20 cellular contexts compared by ENCODE assay signal in genomic region chr1:30927448-30927847, GRCh38. TPM values are rescaled to one million over a fixed set of nuclear protein-coding genes. Genes with fewer than 3 reads are reported as not detected.
DNase-seq lines count a peak whose midpoint lies in the region; ATAC-seq, FAIRE-seq and TF ChIP-seq lines count a peak whose summit lies in the region.
"Had no signal": no experiment of that assay in that cellular context is flagged by ENCODE, and none has a peak within 500 bp of the region (broad histone marks: within the 10 kb centered on the region; RNA-seq: fewer than 3 reads in every experiment).

No MANE protein-coding gene starts in this region.

- H2BK15ac ChIP-seq in IMR-90 (ENCODE audit: low read depth, low read length) = no peak overlapping the region

- H3K4ac ChIP-seq in IMR-90 (ENCODE audit: low read depth, low read length) = no peak overlapping the region

- FAIRE-seq in K562 (lab: Jason Lieb, UNC) = no peak
- FAIRE-seq: H54 had no signal

- H3K4me3 Mint-ChIP-seq in type B pancreatic cell = no peak overlapping the region
- H3K4me3 Mint-ChIP-seq: CD14-positive monocyte; CD4-positive, alpha-beta memory T cell; HFFc6 had no signal

- intact Hi-C loops in IMR-90 (cut with micrococcal nuclease) = loop anchor here (1.0 to 5.0 kb wide), 2 partner anchors 145 to 255 kb away; no protein-coding TSS in a partner anchor
- intact Hi-C loops in K562 (cut with micrococcal nuclease) = no loop called here

- H3K9me3 ChIP-seq in SK-N-SH (no peaks in the 10 kb centered on the region), IMR-90 (ENCODE audit: control insufficient read depth, insufficient read depth, low read length) (no peaks in the 10 kb centered on the region), K562 (replicated peaks; ENCODE audit: control insufficient read depth, insufficient read depth, low read depth, low read length) (no peaks in the 10 kb centered on the region), MG63 (no peaks in the 10 kb centered on the region)
- H3K9me3 ChIP-seq: BLaER1 had no signal

- no peak for TF ChIP-seq POLR2A in IMR-90 (IDR thresholded peaks at IDR 0.05; ENCODE audit: low read depth, low read length)
- no peak for TF ChIP-seq POLR2A in K562 (conservative IDR thresholded peaks at IDR 0.05)

- H3K9ac ChIP-seq in SK-N-SH (no peak overlapping the region), IMR-90 (ENCODE audit: low read depth, low read length) (no peak overlapping the region), K562 (ENCODE audit: insufficient read depth in 1 of 2, low read depth in 2 of 2, low read length in 2 of 2) (no peak overlapping the region)
- H3K9ac ChIP-seq: BLaER1, GM23248 had no signal

- H3K4me2 ChIP-seq in SK-N-SH (no peak overlapping the region), IMR-90 (ENCODE audit: low read depth, low read length) (no peak overlapping the region), K562 (ENCODE audit: insufficient read depth, low read length) (no peak overlapping the region)
- H3K4me2 ChIP-seq: BLaER1 had no signal

- H3K4me1 ChIP-seq in SK-N-SH (ENCODE audit: control insufficient read depth in 1 of 2, insufficient read depth in 2 of 2, low read depth in 1 of 2, low read length in 1 of 2) (peaks cover 0 to 8% of the 10 kb centered on the region in 2 experiments; a peak in 1 of 4 replicates), IMR-90 (ENCODE audit: control insufficient read depth, insufficient read depth, low read length) (no peaks in the 10 kb centered on the region; the same call in 1 of the 2 replicates), K562 (replicated peaks in 1 of 2; ENCODE audit: control insufficient read depth in 2 of 2, insufficient read depth in 2 of 2, low read length in 2 of 2) (peaks cover 0 to 3% of the 10 kb centered on the region in 2 experiments; a peak in 2 of 5 replicates)
- H3K4me1 ChIP-seq: BLaER1 had no signal

- dilution Hi-C loops in IMR-90 (cut with HindIII; ENCODE audit: low sequenced_read_pairs, unreplicated experiment) = no loop called here

- H3K9me3 Mint-ChIP-seq in type B pancreatic cell = no peaks in the 10 kb centered on the region
- H3K9me3 Mint-ChIP-seq: CD14-positive monocyte; CD4-positive, alpha-beta memory T cell; HFFc6 had no signal

- no peak overlapping the region for H2BK20ac ChIP-seq in IMR-90 (ENCODE audit: low read depth, low read length)

- no peak overlapping the region for H2BK120ac ChIP-seq in IMR-90 (ENCODE audit: low read depth, low read length)

- BruUV-seq in IMR-90 (replicated peaks; lab: Mats Ljungman, UMichigan) = no TSS peak
- BruUV-seq in K562 (replicated peaks; lab: Mats Ljungman, UMichigan) = no TSS peak

- H3K36me3 Mint-ChIP-seq in type B pancreatic cell = peaks cover 3% of the 10 kb centered on the region

- no peak overlapping the region for H4K91ac ChIP-seq in IMR-90 (ENCODE audit: insufficient read depth, low read depth, low read length)

- no peak overlapping the region for H3K56ac ChIP-seq in IMR-90 (ENCODE audit: extremely low read depth, insufficient read depth, low read length)

- no peak overlapping the region for H2AK9ac ChIP-seq in IMR-90 (replicated peaks; ENCODE audit: low read depth, low read length, poor library complexity)

- H2AFZ ChIP-seq in SK-N-SH (ENCODE audit: low read depth) (0 out of 2 replicates have a peak overlapping the region, but pooled peaks have one; percentile 2), IMR-90 (replicated peaks; ENCODE audit: low read length, poor library complexity) (no peak overlapping the region), K562 (ENCODE audit: low read depth, low read length) (no peak overlapping the region)
- H2AFZ ChIP-seq: GM23248 had no signal

- H3K36me3 ChIP-seq in SK-N-SH (replicated peaks in 1 of 2; ENCODE audit: control insufficient read depth in 1 of 2, insufficient read depth in 2 of 2, low read length in 1 of 2) = peaks cover 19 to 21% of the 10 kb centered on the region in 2 experiments
- peaks cover 8% of the 10 kb centered on the region; the same call in 1 of the 2 replicates for H3K36me3 ChIP-seq in IMR-90 (ENCODE audit: control insufficient read depth, insufficient read depth, low read length)
- peaks cover 14% of the 10 kb centered on the region; the same call in 1 of the 3 replicates for H3K36me3 ChIP-seq in K562 (ENCODE audit: control insufficient read depth, insufficient read depth, low read length)
- H3K36me3 ChIP-seq in MG63 = peaks cover 15% of the 10 kb centered on the region

- no peaks in the 10 kb centered on the region for H3K9me2 ChIP-seq in SK-N-SH

- H3K18ac ChIP-seq in IMR-90 (ENCODE audit: low read depth, low read length) = no peak overlapping the region

- peaks cover 24% of the 10 kb centered on the region for H3F3A ChIP-seq in SK-N-SH (replicated peaks; ENCODE audit: insufficient read depth)

- no peak overlapping the region for H4K5ac ChIP-seq in IMR-90 (ENCODE audit: low read depth, low read length)

- H3K79me2 ChIP-seq in SK-N-SH (ENCODE audit: insufficient read depth) (no peaks in the 10 kb centered on the region), K562 (ENCODE audit: control insufficient read depth, insufficient read depth, low read length) (no peaks in the 10 kb centered on the region)

- H3K23ac ChIP-seq in IMR-90 (ENCODE audit: low read depth, low read length) = no peak overlapping the region

- H3K14ac ChIP-seq in IMR-90 (replicated peaks; ENCODE audit: low read depth, low read length) = no peak overlapping the region

- no peak for TF ChIP-seq CTCF in SK-N-SH (IDR thresholded peaks at IDR 0.05)
- no peak for TF ChIP-seq CTCF in IMR-90 (conservative IDR thresholded peaks at IDR 0.05; ENCODE audit: low read depth, low read length)
- no peak for TF ChIP-seq CTCF in K562 (IDR thresholded peaks at IDR 0.05 in 2 of 3, conservative IDR thresholded peaks at IDR 0.05 in 1 of 3; ENCODE audit: insufficient read depth in 2 of 3, low read depth in 1 of 3, low read length in 3 of 3)
- TF ChIP-seq CTCF in type B pancreatic cell (conservative IDR thresholded peaks at IDR 0.05) = no peak

- no peak overlapping the region for H2BK5ac ChIP-seq in IMR-90 (ENCODE audit: low read depth, low read length, poor library complexity, severe bottlenecking)

- H3K27ac ChIP-seq in SK-N-SH (ENCODE audit: low read depth in 2 of 2, low read length in 1 of 2) = no peak overlapping the region
- no peak overlapping the region for H3K27ac ChIP-seq in IMR-90 (ENCODE audit: insufficient read depth, low read length)
- H3K27ac ChIP-seq in K562 (ENCODE audit: extremely low read depth, low read depth, low read length) = no peak overlapping the region
- H3K27ac ChIP-seq in epithelial cell of prostate = peak overlapping the region; percentile 49
- H3K27ac ChIP-seq: 22Rv1, BLaER1, GM23248, HL-60 had no signal

- ATAC-seq in SK-N-SH treated with all-trans-retinoic acid at 6 μM for 48 hours (no peak), IMR-90 (ENCODE audit: low read depth) (no peak), K562 (no peak)

- in situ Hi-C loops in IMR-90 (cut with MboI; ENCODE audit: low sequenced_read_pairs) (no loop called here), K562 (cut with MboI) (no loop called here)

- no peak for TF ChIP-seq EP300 in SK-N-SH (IDR thresholded peaks at IDR 0.05; ENCODE audit: borderline replicate concordance in 1 of 2, low read depth in 1 of 2, low read length in 1 of 2)
- TF ChIP-seq EP300 in K562 (IDR thresholded peaks at IDR 0.05; ENCODE audit: low read length) = no peak

- H2AK5ac ChIP-seq in IMR-90 (ENCODE audit: low read depth, low read length) = no peak overlapping the region

- WGBS in SK-N-SH (ENCODE audit: low lambda C conversion rate) = 81% methylated on average over 3 of the region's 3 CpGs
- no CpG with 5 or more reads among the region's 3 CpGs for WGBS in IMR-90 (ENCODE audit: extremely low coverage in 2 of 2, insufficient read length in 1 of 2), 2 experiments
- 60% methylated on average over 3 of the region's 3 CpGs for WGBS in K562 (ENCODE audit: insufficient coverage, low coverage, missing lambda C conversion rate)

- no peak overlapping the region for H4K8ac ChIP-seq in IMR-90 (ENCODE audit: low read depth in 2 of 2, low read length in 2 of 2)

- no peaks in the 10 kb centered on the region; a peak in 1 of 4 replicates for H3K79me1 ChIP-seq in IMR-90 (ENCODE audit: low read depth in 1 of 2, low read length in 2 of 2)

- no peaks in the 10 kb centered on the region for H3K27me3 ChIP-seq in SK-N-SH (ENCODE audit: insufficient read depth)
- H3K27me3 ChIP-seq in IMR-90 (ENCODE audit: control insufficient read depth, insufficient read depth, low read length) = no peaks in the 10 kb centered on the region
- no peaks in the 10 kb centered on the region for H3K27me3 ChIP-seq in K562 (ENCODE audit: control insufficient read depth in 2 of 2, insufficient read depth in 2 of 2, low read length in 2 of 2)
- no peaks in the 10 kb centered on the region for H3K27me3 ChIP-seq in MG63
- H3K27me3 ChIP-seq: BLaER1 had no signal

- DNase-seq in SK-N-SH (no peak), IMR-90 (no peak), K562 (ENCODE audit: extremely low read depth in 1 of 4, low spot score in 3 of 4) (no peak), epithelial cell of prostate (ENCODE audit: low read depth, low spot score) (no peak), MG63 (no peak), NCI-H187 treated with DMSO at 0.1 percent for 48 hours (lab: John Stamatoyannopoulos, UW) (no peak), type B pancreatic cell (ENCODE audit: extremely low spot score, unreplicated experiment) (no peak)
- DNase-seq: CD4-positive, alpha-beta memory T cell; DMS153; DMS79; GF-D8; GM23248; HCEC 1CT; HFFc6 had no signal

- peaks cover 27% of the 10 kb centered on the region for H3K4me1 Mint-ChIP-seq in type B pancreatic cell (ENCODE audit: unreplicated experiment)

- H3K9me1 ChIP-seq in IMR-90 (ENCODE audit: insufficient read depth, low read length) (0 out of 2 replicates have a peak, but pooled peaks cover 4% of the 10 kb centered on the region), K562 (ENCODE audit: control insufficient read depth, insufficient read depth, low read length) (no peaks in the 10 kb centered on the region)

- H3K27ac Mint-ChIP-seq in type B pancreatic cell = no peak overlapping the region
- H3K27ac Mint-ChIP-seq: CD14-positive monocyte, HFFc6 had no signal

- POLR2A ChIA-PET in SK-N-SH (lab: Yijun Ruan, JAX) (no interaction called here), IMR-90 (lab: Charles Lee; ENCODE audit: unreplicated experiment) (no interaction called here), K562 (lab: Yijun Ruan, JAX) (interaction anchor here (0.6 to 1.0 kb wide), 2 partner anchors 30 to 60 kb away, joined by 3 to 4 read pairs; no protein-coding TSS in a partner anchor)

- no peaks in the 10 kb centered on the region for H4K20me1 ChIP-seq in SK-N-SH (ENCODE audit: insufficient read depth)
- H4K20me1 ChIP-seq in IMR-90 (ENCODE audit: insufficient read depth, low read length) = 0 out of 2 replicates have a peak, but pooled peaks cover 7% of the 10 kb centered on the region
- no peaks in the 10 kb centered on the region for H4K20me1 ChIP-seq in K562 (replicated peaks; ENCODE audit: control insufficient read depth, insufficient read depth, low read length)

- TF ChIP-seq RAD21 in SK-N-SH (IDR thresholded peaks at IDR 0.05; ENCODE audit: low read length) (no peak), IMR-90 (IDR thresholded peaks at IDR 0.05; ENCODE audit: low read length) (no peak), K562 (CRISPR knock-in tag; conservative IDR thresholded peaks at IDR 0.05 in 1 of 2, IDR thresholded peaks at IDR 0.05 in 1 of 2) (no peak)

- H3K4me3 ChIP-seq in SK-N-SH (ENCODE audit: low read depth in 2 of 2, low read length in 1 of 2) (no peak overlapping the region), IMR-90 (ENCODE audit: insufficient read depth, low read depth, low read length) (no peak overlapping the region), K562 (no peak overlapping the region), MG63 (no peak overlapping the region)
- H3K4me3 ChIP-seq: BLaER1, GM23248 had no signal

- H3K27me3 Mint-ChIP-seq in type B pancreatic cell = no peaks in the 10 kb centered on the region

- CTCF ChIA-PET in SK-N-SH (lab: Yijun Ruan, JAX) = interaction anchor here (0.7 to 47.0 kb wide), 6 partner anchors 15 to 208 kb away, joined by 3 to 1422 read pairs (median 30); no protein-coding TSS in a partner anchor
- CTCF ChIA-PET in IMR-90 (lab: Yijun Ruan, JAX) = interaction anchor here (0.8 kb wide), 1 partner anchor 146 kb away, joined by 3 read pairs; no protein-coding TSS in a partner anchor
- CTCF ChIA-PET in K562 (lab: Yijun Ruan, JAX; ENCODE audit: low intra/inter-chr PET ratio) = interaction anchor here (1.2 to 3.7 kb wide), 2 partner anchors 125 to 145 kb away, joined by 4 to 26 read pairs; no protein-coding TSS in a partner anchor

RNA-seq across cellular contexts. Expression of gene SDC3, which starts 18.9 kb away (rescaled TPM):
- polyA plus RNA-seq in SK-N-SH (2012; rRNA removed) (16.2 and 18.8 TPM in 2 replicates), IMR-90 (2012; rRNA removed) (71.5 and 75.7 TPM in 2 replicates), K562 (2011; rRNA removed) (6.5 and 8.9 TPM in 2 replicates), K562 (2014; fragmentation: Illumina TruSeq; extraction: Trizol) (30.5 and 39.3 TPM in 2 replicates), K562 (2014; fragmentation: Nextera tagmentation; extraction: Ambion mirVana) (under 1 TPM; 0.38 to 0.56 TPM), K562 (2014; rRNA removed) (20.4 and 24.5 TPM in 2 replicates)
- 14.0 and 19.2 TPM in 2 replicates for polyA plus RNA-seq in SK-N-SH (2012; cell fraction: cytosol; rRNA removed)
- 17.4 and 19.3 TPM in 2 replicates for polyA plus RNA-seq in SK-N-SH (2012; cell fraction: nucleus; rRNA removed)
- total RNA-seq in IMR-90 (2012; rRNA removed) (13.1 and 14.2 TPM in 2 replicates), K562 (2014; rRNA removed) (12.1 and 20.7 TPM in 2 replicates), K562 (2014; rRNA removed; fragmentation: Illumina TruSeq; extraction: Trizol) (8.6 and 9.0 TPM in 2 replicates), K562 (2015; rRNA removed; fragmentation: Illumina TruSeq; extraction: Trizol) (17.6 and 18.3 TPM in 2 replicates), K562 (2021) (39.4 and 44.1 TPM in 2 replicates), type B pancreatic cell (ENCODE audit: low replicate concordance) (46.7 and 54.2 TPM in 2 replicates)
- 47.3 and 81.5 TPM in 2 replicates for polyA plus RNA-seq in IMR-90 (2012; cell fraction: cytosol; rRNA removed)
- 36.2 and 50.9 TPM in 2 replicates for polyA plus RNA-seq in IMR-90 (2012; cell fraction: nucleus; rRNA removed; ENCODE audit: low replicate concordance)
- 13.1 and 24.6 TPM in 2 replicates for total RNA-seq in K562 (2011; cell fraction: chromatin; rRNA removed; ENCODE audit: low replicate concordance)
- 24.0 and 32.2 TPM in 2 replicates for total RNA-seq in K562 (2011; cell fraction: nucleolus; rRNA removed)
- total RNA-seq in K562 (2011; cell fraction: nucleoplasm; rRNA removed) = 29.8 and 31.2 TPM in 2 replicates
- 8.4 and 12.2 TPM in 2 replicates for polyA plus RNA-seq in K562 (2011; cell fraction: cytosol; rRNA removed)
- 15.0 and 19.6 TPM in 2 replicates for polyA plus RNA-seq in K562 (2011; cell fraction: nucleus; rRNA removed)
- polyA plus RNA-seq in K562 (2012) = 39.4 and 99.6 TPM in 2 replicates
- 4.6 and 6.4 TPM in 2 replicates for polyA minus RNA-seq in K562 (2011; rRNA and poly(A)+ RNA removed)
- 12.1 and 19.4 TPM in 2 replicates for polyA minus RNA-seq in K562 (2011; cell fraction: cytosol; rRNA and poly(A)+ RNA removed)
- polyA minus RNA-seq in K562 (2011; cell fraction: nucleus; rRNA and poly(A)+ RNA removed) = 3.4 and 3.8 TPM in 2 replicates
- total RNA-seq in MG63 (2014; rRNA removed; shearing (Covaris generic); ENCODE audit: low replicate concordance) = 12.1 and 12.3 TPM in 2 replicates
- polyA plus RNA-seq: CD4-positive, alpha-beta memory T cell had no signal
